In genomic region chr10:25436431-25436830, GRCh38 we compare ENCODE assay signal across 19 cellular contexts.
"Had no signal": no experiment of that assay in that cellular context is flagged by ENCODE, and none has a peak within 500 bp of the region (broad histone marks: within the 10 kb centered on the region; RNA-seq: fewer than 3 reads in every experiment).

No MANE protein-coding gene starts in this region.

- DNase-seq: natural killer cell; occipital lobe; ovary; posterior cingulate gyrus; psoas muscle; right cardiac atrium; right lobe of liver; sigmoid colon; small intestine; stimulated activated CD4-positive, alpha-beta T cell treated with anti-CD3 and anti-CD28 coated beads, Interleukin-15, amount 100 ng/mL, for 24 hours; stimulated activated CD4-positive, alpha-beta T cell treated with anti-CD3 and anti-CD28 coated beads, Interleukin-2, amount 100 ng/mL, for 24 hours; stimulated activated CD4-positive, alpha-beta T cell treated with anti-CD3 and anti-CD28 coated beads, Interleukin-2, amount 100 ng/mL, for 48 hours; stimulated activated CD4-positive, alpha-beta T cell treated with anti-CD3 and anti-CD28 coated beads, Interleukin-4, amount 100 ng/mL, for 24 hours; stimulated activated naive B cell treated with anti-CD40 and anti-IgM and Interleukin-4, amounts not matched to agents 10 μg/mL and 1 μg/mL and 100 μg/mL, for 72 hours; stimulated activated naive CD4-positive, alpha-beta T cell treated with Interleukin-2 at 50 U/mL for 16 hours; stomach; thyroid gland; trophoblast cell; upper lobe of left lung had no signal
